27 cellular contexts compared by ENCODE assay signal in the genomic region with DNA sequence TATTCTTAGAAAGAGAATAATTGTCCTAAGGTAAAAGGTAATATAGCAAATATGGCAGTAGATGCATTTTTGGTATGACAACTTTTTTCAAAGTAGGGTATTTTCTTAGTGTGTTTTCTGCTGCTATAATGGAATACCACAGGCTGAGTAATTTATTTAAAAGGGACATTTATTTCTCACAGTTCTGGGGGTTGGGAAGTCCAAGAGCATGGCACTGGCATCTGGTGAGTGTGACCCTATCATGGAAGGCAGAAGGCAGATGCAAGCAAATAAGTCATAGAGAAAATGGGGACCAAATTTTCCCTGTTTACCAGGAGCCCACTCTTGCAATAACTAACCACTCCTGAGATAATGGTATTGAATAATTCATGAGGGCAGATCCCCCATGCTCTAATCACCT.
"Had no signal": no experiment of that assay in that cellular context is flagged by ENCODE, and none has a peak within 500 bp of the region (broad histone marks: within the 10 kb centered on the region; RNA-seq: fewer than 3 reads in every experiment).

No MANE protein-coding gene starts in this region.

- H3K36me3 ChIP-seq: stomach, suprapubic skin, thoracic aorta, thyroid gland, tibial artery, tibial nerve, transverse colon, upper lobe of left lung, upper lobe of right lung, uterus, vagina had no signal

- H3K27me3 ChIP-seq: stomach, suprapubic skin, testis, thyroid gland, tibial artery, tibial nerve, transverse colon, upper lobe of left lung, upper lobe of right lung, uterus, vagina had no signal

- DNase-seq: stimulated activated CD4-positive, alpha-beta T cell treated with anti-CD3 and anti-CD28 coated beads, Interleukin-2, amount 100 ng/mL, for 48 hours; stimulated activated CD4-positive, alpha-beta T cell treated with anti-CD3 and anti-CD28 coated beads, Interleukin-4, amount 100 ng/mL, for 1 hour; stimulated activated CD4-positive, alpha-beta T cell treated with anti-CD3 and anti-CD28 coated beads, Interleukin-4, amount 100 ng/mL, for 24 hours; stimulated activated CD4-positive, alpha-beta T cell treated with anti-CD3 and anti-CD28 coated beads, Interleukin-4, amount 100 ng/mL, for 4 hours; stimulated activated CD8-positive, alpha-beta memory T cell treated with anti-CD3 and anti-CD28 coated beads, Interleukin-4, amount 100 ng/mL, for 48 hours; stimulated activated naive B cell treated with anti-CD40 and anti-IgM and Interleukin-4, amounts not matched to agents 10 μg/mL and 1 μg/mL and 100 μg/mL, for 72 hours; stimulated activated naive CD4-positive, alpha-beta T cell; stimulated activated naive CD4-positive, alpha-beta T cell treated with Interleukin-2 at 50 U/mL for 16 hours; stimulated activated naive CD8-positive, alpha-beta T cell treated with anti-CD3 and anti-CD28 coated beads, Interleukin-15, amount 100 ng/mL, for 72 hours; stimulated activated naive CD8-positive, alpha-beta T cell treated with anti-CD3 and anti-CD28 coated beads, Interleukin-15, Interleukin-2, amounts not matched to agents 100 U/mL and 50 U/mL, for 24 hours; stomach; substantia nigra; testis; thyroid gland; tibial artery; transverse colon; trophoblast cell; upper lobe of left lung; upper lobe of right lung; uterus had no signal

- H3K4me1 ChIP-seq: stomach, suprapubic skin, testis, thyroid gland, tibial artery, tibial nerve, transverse colon, upper lobe of left lung, upper lobe of right lung, uterus, vagina had no signal

- FAIRE-seq: urothelium cell line had no signal

- ATAC-seq: stimulated activated effector memory CD8-positive, alpha-beta T cell treated with anti-CD3 and anti-CD28 coated beads, Interleukin-12 subunit alpha, Interleukin-12 subunit beta, amount 100 ng/mL, for 72 hours; stimulated activated memory B cell treated with anti-CD40 and anti-IgM and Interleukin-4, amounts not matched to agents 10 μg/mL and 1 μg/mL and 100 μg/mL, for 72 hours; stimulated activated naive B cell treated with anti-CD40 and anti-IgM and Interleukin-4, amounts not matched to agents 10 μg/mL and 1 μg/mL and 100 μg/mL, for 72 hours; stimulated activated naive CD8-positive, alpha-beta T cell treated with anti-CD3 and anti-CD28 coated beads, Interleukin-15, amount 100 ng/mL, for 72 hours; stimulated activated naive CD8-positive, alpha-beta T cell treated with anti-CD3 and anti-CD28 coated beads, Interleukin-15, Interleukin-2, amounts not matched to agents 100 U/mL and 50 U/mL, for 24 hours; upper lobe of right lung had no signal

- H3K4me3 ChIP-seq: stomach, suprapubic skin, testis, thoracic aorta, thyroid gland, tibial artery, tibial nerve, transverse colon, upper lobe of left lung, upper lobe of right lung, uterus, vagina had no signal

- H3K27ac ChIP-seq: stomach, suprapubic skin, testis, thoracic aorta, thyroid gland, tibial artery, tibial nerve, transverse colon, upper lobe of left lung, upper lobe of right lung, uterus, vagina had no signal

- H3K9me3 ChIP-seq: stomach, testis, thoracic aorta, thyroid gland, tibial artery, transverse colon, upper lobe of left lung, upper lobe of right lung, uterus, vagina had no signal
